Comparison of ENCODE assay signal across 1 cellular context in genomic region chr4:99395595-99396364, GRCh38.
TF ChIP-seq lines count a peak whose summit lies in the region.

No MANE protein-coding gene starts in this region.

TF ChIP-seq in HepG2, 621 proteins besides CTCF, POLR2A, EP300 and RAD21:
- TF ChIP-seq NFE2L2 (IDR thresholded peaks at IDR 0.05; ENCODE audit: low read length) (peak; percentile 72), MAFK (conservative IDR thresholded peaks at IDR 0.05 in 1 of 2, IDR thresholded peaks at IDR 0.05 in 1 of 2; ENCODE audit: low read length in 2 of 2) (peak; percentile 95 to 97), THAP11 (CRISPR knock-in tag; IDR thresholded peaks at IDR 0.05) (no peak), ZSCAN21 (CRISPR knock-in tag; IDR thresholded peaks at IDR 0.05; ENCODE audit: borderline replicate concordance) (no peak), MAFG (CRISPR knock-in tag; IDR thresholded peaks at IDR 0.05) (peak; percentile 47; the same call in 1 of the 2 replicates), DR1 (CRISPR knock-in tag; IDR thresholded peaks at IDR 0.05) (no peak), ZBTB38 (CRISPR knock-in tag; IDR thresholded peaks at IDR 0.05) (no peak), ZNF891 (CRISPR knock-in tag; IDR thresholded peaks at IDR 0.05) (no peak), MAFF (IDR thresholded peaks at IDR 0.05; ENCODE audit: low read depth, low read length) (peak; percentile 95), CC2D1A (CRISPR knock-in tag; IDR thresholded peaks at IDR 0.05) (no peak), RBM39 (IDR thresholded peaks at IDR 0.05; ENCODE audit: low read depth, low read length, poor library complexity, severe bottlenecking) (no peak), ZNF280D (CRISPR knock-in tag; IDR thresholded peaks at IDR 0.05) (no peak)
